In genomic region chr2:182715121-182715895, GRCh38 we compare ENCODE assay signal across 8 cellular contexts. TPM values are rescaled to one million over a fixed set of nuclear protein-coding genes. Genes with fewer than 3 reads are reported as not detected.
A peak's percentile ranks its signal among the peaks of the same experiment; 100 is the strongest.
DNase-seq lines count a peak whose midpoint lies in the region; ATAC-seq, FAIRE-seq and TF ChIP-seq lines count a peak whose summit lies in the region.

No MANE protein-coding gene starts in this region.

- H3K27ac Mint-ChIP-seq in Calu3 (ENCODE audit: unreplicated experiment) = no peak overlapping the region

- CTCF ChIA-PET in Calu3 (lab: Charles Lee) = interaction anchor here (0.6 to 2.5 kb wide), 3 partner anchors 47 to 412 kb away, joined by 5 to 10 read pairs (median 7); no protein-coding TSS in a partner anchor

- TSS peak; percentile 99 for BruUV-seq in Calu3 (replicated peaks; lab: Mats Ljungman, UMichigan)

- no peaks in the 10 kb centered on the region for H3K9me3 ChIP-seq in esophagus squamous epithelium
- no peaks in the 10 kb centered on the region for H3K9me3 ChIP-seq in pancreas

- TF ChIP-seq CTCF in Calu3 (IDR thresholded peaks at IDR 0.05; ENCODE audit: unreplicated experiment) (no peak), esophagus squamous epithelium (IDR thresholded peaks at IDR 0.05) (no peak), pancreas (IDR thresholded peaks at IDR 0.05) (no peak)

- peak; percentile 32 for FAIRE-seq in pancreas (lab: Jason Lieb, UNC)

- ATAC-seq in HG03139 (IDR thresholded peaks at IDR 0.05; ENCODE audit: unreplicated experiment) = peak; percentile 2
- peak; percentile 39 to 69 (median 54) for ATAC-seq in pancreas
- no peak for ATAC-seq in HG03097 (IDR thresholded peaks at IDR 0.05; ENCODE audit: low FRiP score, unreplicated experiment)
- no peak for ATAC-seq in GM19397 (IDR thresholded peaks at IDR 0.05; ENCODE audit: unreplicated experiment)

- H3K4me1 ChIP-seq in esophagus squamous epithelium (peaks cover 0 to 36% (median 10%) of the 10 kb centered on the region in 3 donors), pancreas (peaks cover 0 to 24% (median 15%) of the 10 kb centered on the region in 3 donors)

- no peaks in the 10 kb centered on the region for H3K27me3 Mint-ChIP-seq in Calu3 (ENCODE audit: unreplicated experiment)

- H3K27ac ChIP-seq in esophagus squamous epithelium (peak overlapping the region; percentile 80 to 95 (median 88)), pancreas (peak overlapping the region; percentile 70 to 94 (median 87))

- H3K9me3 Mint-ChIP-seq in Calu3 (ENCODE audit: low read depth, unreplicated experiment) = no peaks in the 10 kb centered on the region

- intact Hi-C loops in Calu3 (cut with micrococcal nuclease; ENCODE audit: unreplicated experiment) (loop anchor here (2.0 kb wide), 1 partner anchor 49 kb away; no protein-coding TSS in a partner anchor), esophagus squamous epithelium (cut with DNase I) (no loop called here), pancreas (cut with DNase I) (no loop called here)

- WGBS in esophagus squamous epithelium, 2 donors = 1 to 3% methylated on average over 9 of the region's 9 CpGs
- 0 to 1% methylated on average over 9 of the region's 9 CpGs for WGBS in pancreas, 2 donors

- peaks cover 11% of the 10 kb centered on the region for H3K36me3 Mint-ChIP-seq in Calu3 (ENCODE audit: insufficient read depth, unreplicated experiment)

- no peaks in the 10 kb centered on the region for H3K27me3 ChIP-seq in esophagus squamous epithelium
- no peaks in the 10 kb centered on the region for H3K27me3 ChIP-seq in pancreas

- TF ChIP-seq POLR2A in esophagus squamous epithelium (IDR thresholded peaks at IDR 0.05) = no peak

- peak overlapping the region; percentile 88 to 99 (median 92) for H3K4me3 ChIP-seq in esophagus squamous epithelium
- peak overlapping the region; percentile 84 to 97 (median 91) for H3K4me3 ChIP-seq in pancreas

- H3K36me3 ChIP-seq in esophagus squamous epithelium (peaks cover 0 to 5% (median 0%) of the 10 kb centered on the region in 3 donors), pancreas (no peaks in the 10 kb centered on the region)

- no peaks in the 10 kb centered on the region for H3K4me1 Mint-ChIP-seq in Calu3 (ENCODE audit: low read depth, unreplicated experiment)

- H3K4me3 Mint-ChIP-seq in Calu3 (ENCODE audit: low read depth, unreplicated experiment) = no peak overlapping the region

- DNase-seq in Calu3 (no peak), RPMI7951 (ENCODE audit: low read depth) (peak; percentile 10), esophagus squamous epithelium (lab: John Stamatoyannopoulos, UW) (no peak), pancreas (no peak), globus pallidus (ENCODE audit: low spot score) (no peak)

RNA-seq across cellular contexts. Expression of gene DNAJC10, which starts 0.7 kb away (rescaled TPM):
- total RNA-seq in Calu3 (2022) (178 and 210 TPM in 2 replicates), esophagus squamous epithelium (10 to 100 TPM; 26.0 to 46.0 (median 32.3) TPM), pancreas (10 to 100 TPM; 49.7 to 87.8 (median 78.2) TPM)
- total RNA-seq in RPMI7951 (2014; rRNA removed; shearing (Covaris generic)) = 86.6 and 96.5 TPM in 2 replicates
- polyA plus RNA-seq in pancreas = 10 to 100 TPM; 19.9 to 32.2 TPM

Comparison
In these comparisons a context has a peak if more than half of its experiments do, and no peak if none do; other contexts are left out.
1. ATAC-seq: peak in HG03139 (single experiment) and pancreas (4 of 4); none in HG03097 (single experiment) and GM19397 (single experiment).